17 cellular contexts compared by ENCODE assay signal in the genomic region with DNA sequence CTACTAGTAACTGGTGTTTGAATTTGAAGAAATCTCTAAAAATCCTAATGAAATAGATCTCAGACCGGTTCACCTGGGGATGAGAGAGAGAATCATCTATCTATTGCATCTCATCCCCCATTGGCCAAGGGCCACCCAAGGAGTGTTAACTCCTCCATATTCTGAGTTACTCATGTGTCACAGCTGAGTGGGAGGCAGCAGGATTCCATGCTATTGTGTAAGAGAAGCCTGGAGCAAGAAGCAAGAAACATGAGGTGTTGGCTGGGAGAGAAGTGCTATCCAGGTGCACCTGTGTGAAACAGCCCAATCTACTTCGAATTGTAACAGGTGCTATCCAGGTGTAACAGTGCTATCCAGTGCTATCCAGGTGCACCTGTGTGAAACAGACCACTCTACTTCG.
DNase-seq lines count a peak whose midpoint lies in the region; TF ChIP-seq lines count a peak whose summit lies in the region.
"Had no signal": no experiment of that assay in that cellular context is flagged by ENCODE, and none has a peak within 500 bp of the region (broad histone marks: within the 10 kb centered on the region; RNA-seq: fewer than 3 reads in every experiment).

No MANE protein-coding gene starts in this region.

- H3K27me3 ChIP-seq in spleen (replicated peaks in 1 of 7), result peaks cover 0 to 4% (median 0%) of the 10 kb centered on the region in 7 donors
- no peaks in the 10 kb centered on the region for H3K27me3 ChIP-seq in brain microvascular endothelial cell (replicated peaks)
- H3K27me3 ChIP-seq: MG63 had no signal

- TF ChIP-seq CTCF in spleen (IDR thresholded peaks at IDR 0.05 in 8 of 11, conservative IDR thresholded peaks at IDR 0.05 in 3 of 11) (no peak), brain microvascular endothelial cell (IDR thresholded peaks at IDR 0.05; ENCODE audit: low read depth, low read length, missing control alignments) (no peak)

- DNase-seq in NCI-H1105 treated with DMSO at 0.1 percent for 48 hours (lab: John Stamatoyannopoulos, UW) (peak; percentile 9), NCI-H1105 (lab: John Stamatoyannopoulos, UW) (no peak), epithelial cell of prostate (ENCODE audit: low read depth, low spot score) (peak; percentile 5), kidney glomerular epithelial cell (lab: John Stamatoyannopoulos, UW) (peak; percentile 7), KG1 (lab: John Stamatoyannopoulos, UW) (no peak), NCI-H526 treated with DMSO at 0.1 percent for 48 hours (lab: John Stamatoyannopoulos, UW) (no peak), spleen (no peak), brain microvascular endothelial cell (no peak)
- DNase-seq: 8988T; CD8-positive, alpha-beta memory T cell; MG63; NCI-H1417; NCI-H1930; NCI-H774; SHP77 had no signal

- TF ChIP-seq POLR2A in spleen (IDR thresholded peaks at IDR 0.05), result no peak

- H3K36me3 ChIP-seq in spleen, result no peaks in the 10 kb centered on the region
- H3K36me3 ChIP-seq in brain microvascular endothelial cell (replicated peaks), result no peaks in the 10 kb centered on the region
- H3K36me3 ChIP-seq: BLaER1, MG63 had no signal

- H3K4me3 ChIP-seq in spleen (no peak overlapping the region), brain microvascular endothelial cell (ENCODE audit: low read depth, low read length) (no peak overlapping the region)
- H3K4me3 ChIP-seq: BLaER1, MG63 had no signal

- 61 to 83% (median 77%) methylated on average over 3 of the region's 3 CpGs for WGBS in spleen, 5 donors

- H3K27ac ChIP-seq in epithelial cell of prostate (no peak overlapping the region), spleen (no peak overlapping the region), brain microvascular endothelial cell (no peak overlapping the region)
- H3K27ac ChIP-seq: BLaER1, KMS-11 had no signal

- intact Hi-C loops in spleen (cut with DNase I; ENCODE audit: low total_unique reads), result no loop called here

- in situ Hi-C loops in brain microvascular endothelial cell (cut with HindIII; ENCODE audit: low pct_ligation_motif_present, low sequenced_read_pairs), result no loop called here

- H3K4me1 ChIP-seq in spleen, result no peaks in the 10 kb centered on the region
- H3K4me1 ChIP-seq: BLaER1 had no signal

- no peaks in the 10 kb centered on the region for H3K9me3 ChIP-seq in spleen
- H3K9me3 ChIP-seq: BLaER1, MG63 had no signal

Comparison
In these comparisons a context has a peak if more than half of its experiments do, and no peak if none do; other contexts are left out.
1. DNase-seq: peak in NCI-H1105 treated with DMSO at 0.1 percent for 48 hours (single experiment), epithelial cell of prostate (single experiment) and kidney glomerular epithelial cell (single experiment); none in NCI-H1105 (single experiment), KG1 (single experiment), NCI-H526 treated with DMSO at 0.1 percent for 48 hours (single experiment), spleen (single experiment) and brain microvascular endothelial cell (single experiment).